In genomic region chr2:207276248-207276647, GRCh38 we compare ENCODE assay signal across 24 cellular contexts.
"Had no signal": no experiment of that assay in that cellular context is flagged by ENCODE, and none has a peak within 500 bp of the region (broad histone marks: within the 10 kb centered on the region; RNA-seq: fewer than 3 reads in every experiment).

No MANE protein-coding gene starts in this region.

- DNase-seq: MG63, NCI-H1092, NCI-H1105 treated with DMSO at 0.1 percent for 48 hours, NCI-H1417 treated with DMSO at 0.1 percent for 48 hours, NCI-H146, NCI-H187, NCI-H2029, NCI-H2081 treated with DMSO at 0.1 percent for 48 hours, NCI-H2171, NCI-H226, NCI-H446, NCI-H510A, NCI-H524 treated with DMSO at 0.1 percent for 48 hours, NCI-H69, NCI-H774, SHP77 treated with DMSO at 0.1 percent for 48 hours, SJCRH30 had no signal

- ATAC-seq: HepG2, K562, Panc1, Right ventricle myocardium inferior, SK-N-SH treated with all-trans-retinoic acid at 6 μM for 48 hours had no signal

- H3K27ac ChIP-seq: KMS-11, SJCRH30 had no signal

- H3K9me3 Mint-ChIP-seq: IgD-negative memory B cell had no signal

- H3K4me3 ChIP-seq: K562, MG63, SJCRH30 had no signal

- H3K4me2 ChIP-seq: KMS-11 had no signal

- H3K4me3 Mint-ChIP-seq: IgD-negative memory B cell had no signal

- FAIRE-seq: K562 had no signal

- H3K9me3 ChIP-seq: MG63, SJCRH30 had no signal

- H3K4me1 Mint-ChIP-seq: IgD-negative memory B cell had no signal

- H3K27me3 ChIP-seq: MG63, SJCRH30 had no signal

- H3K4me1 ChIP-seq: SJCRH30 had no signal

- H3K27ac Mint-ChIP-seq: IgD-negative memory B cell had no signal

- H3K9ac ChIP-seq: KMS-11 had no signal

- H3K36me3 ChIP-seq: MG63, SJCRH30 had no signal

- H3K36me3 Mint-ChIP-seq: IgD-negative memory B cell had no signal
